In the genomic region with DNA sequence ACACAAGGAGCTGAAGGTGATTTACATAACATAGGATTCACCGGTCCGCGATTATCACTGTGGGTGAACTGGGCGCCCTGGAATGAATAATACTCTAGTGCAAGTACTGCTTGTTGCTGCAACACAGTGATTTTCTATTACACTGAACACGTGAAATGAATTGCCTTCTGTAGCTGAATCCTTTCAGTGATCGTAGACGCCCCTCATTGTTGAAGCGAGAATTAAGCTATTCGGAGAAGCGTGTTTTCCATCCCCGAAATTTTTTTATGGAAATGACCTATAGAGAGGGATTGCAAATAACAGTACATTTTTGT, we compare ENCODE assay signal across 1 cellular context.
TF ChIP-seq lines count a peak whose summit lies in the region.

No MANE protein-coding gene starts in this region.

TF ChIP-seq in SK-N-SH, 30 proteins besides CTCF, POLR2A, EP300 and RAD21 (continued from another document):
- TF ChIP-seq, protein P1, sequence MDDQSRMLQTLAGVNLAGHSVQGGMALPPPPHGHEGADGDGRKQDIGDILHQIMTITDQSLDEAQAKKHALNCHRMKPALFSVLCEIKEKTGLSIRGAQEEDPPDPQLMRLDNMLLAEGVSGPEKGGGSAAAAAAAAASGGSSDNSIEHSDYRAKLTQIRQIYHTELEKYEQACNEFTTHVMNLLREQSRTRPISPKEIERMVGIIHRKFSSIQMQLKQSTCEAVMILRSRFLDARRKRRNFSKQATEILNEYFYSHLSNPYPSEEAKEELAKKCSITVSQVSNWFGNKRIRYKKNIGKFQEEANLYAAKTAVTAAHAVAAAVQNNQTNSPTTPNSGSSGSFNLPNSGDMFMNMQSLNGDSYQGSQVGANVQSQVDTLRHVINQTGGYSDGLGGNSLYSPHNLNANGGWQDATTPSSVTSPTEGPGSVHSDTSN (IDR thresholded peaks at IDR 0.05): no peak
- TF ChIP-seq SIN3A (IDR thresholded peaks at IDR 0.05; ENCODE audit: borderline replicate concordance, low read depth, low read length) (no peak), POLR2AphosphoS5 (IDR thresholded peaks at IDR 0.05; ENCODE audit: low read depth, low read length) (peak; percentile 35; the same call in 1 of the 2 replicates), NRF1 (IDR thresholded peaks at IDR 0.05; ENCODE audit: low read depth, low read length) (no peak), EZH2phosphoT487 (IDR thresholded peaks at IDR 0.05; ENCODE audit: borderline replicate concordance, low read depth) (peak; percentile 86; the same call in 1 of the 2 replicates), NFIC (IDR thresholded peaks at IDR 0.05; ENCODE audit: borderline replicate concordance) (no peak), RXRA (IDR thresholded peaks at IDR 0.05; ENCODE audit: borderline replicate concordance, low read depth) (no peak), RFX5 (IDR thresholded peaks at IDR 0.05; ENCODE audit: low read length) (no peak)
- TF ChIP-seq, protein P2, sequence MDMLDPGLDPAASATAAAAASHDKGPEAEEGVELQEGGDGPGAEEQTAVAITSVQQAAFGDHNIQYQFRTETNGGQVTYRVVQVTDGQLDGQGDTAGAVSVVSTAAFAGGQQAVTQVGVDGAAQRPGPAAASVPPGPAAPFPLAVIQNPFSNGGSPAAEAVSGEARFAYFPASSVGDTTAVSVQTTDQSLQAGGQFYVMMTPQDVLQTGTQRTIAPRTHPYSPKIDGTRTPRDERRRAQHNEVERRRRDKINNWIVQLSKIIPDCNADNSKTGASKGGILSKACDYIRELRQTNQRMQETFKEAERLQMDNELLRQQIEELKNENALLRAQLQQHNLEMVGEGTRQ (IDR thresholded peaks at IDR 0.05; ENCODE audit: borderline replicate concordance, low read depth, low read length): no peak
- TF ChIP-seq, protein P3, sequence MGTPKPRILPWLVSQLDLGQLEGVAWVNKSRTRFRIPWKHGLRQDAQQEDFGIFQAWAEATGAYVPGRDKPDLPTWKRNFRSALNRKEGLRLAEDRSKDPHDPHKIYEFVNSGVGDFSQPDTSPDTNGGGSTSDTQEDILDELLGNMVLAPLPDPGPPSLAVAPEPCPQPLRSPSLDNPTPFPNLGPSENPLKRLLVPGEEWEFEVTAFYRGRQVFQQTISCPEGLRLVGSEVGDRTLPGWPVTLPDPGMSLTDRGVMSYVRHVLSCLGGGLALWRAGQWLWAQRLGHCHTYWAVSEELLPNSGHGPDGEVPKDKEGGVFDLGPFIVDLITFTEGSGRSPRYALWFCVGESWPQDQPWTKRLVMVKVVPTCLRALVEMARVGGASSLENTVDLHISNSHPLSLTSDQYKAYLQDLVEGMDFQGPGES (IDR thresholded peaks at IDR 0.05; ENCODE audit: low read depth, low read length): no peak
- TF ChIP-seq, protein P4, sequence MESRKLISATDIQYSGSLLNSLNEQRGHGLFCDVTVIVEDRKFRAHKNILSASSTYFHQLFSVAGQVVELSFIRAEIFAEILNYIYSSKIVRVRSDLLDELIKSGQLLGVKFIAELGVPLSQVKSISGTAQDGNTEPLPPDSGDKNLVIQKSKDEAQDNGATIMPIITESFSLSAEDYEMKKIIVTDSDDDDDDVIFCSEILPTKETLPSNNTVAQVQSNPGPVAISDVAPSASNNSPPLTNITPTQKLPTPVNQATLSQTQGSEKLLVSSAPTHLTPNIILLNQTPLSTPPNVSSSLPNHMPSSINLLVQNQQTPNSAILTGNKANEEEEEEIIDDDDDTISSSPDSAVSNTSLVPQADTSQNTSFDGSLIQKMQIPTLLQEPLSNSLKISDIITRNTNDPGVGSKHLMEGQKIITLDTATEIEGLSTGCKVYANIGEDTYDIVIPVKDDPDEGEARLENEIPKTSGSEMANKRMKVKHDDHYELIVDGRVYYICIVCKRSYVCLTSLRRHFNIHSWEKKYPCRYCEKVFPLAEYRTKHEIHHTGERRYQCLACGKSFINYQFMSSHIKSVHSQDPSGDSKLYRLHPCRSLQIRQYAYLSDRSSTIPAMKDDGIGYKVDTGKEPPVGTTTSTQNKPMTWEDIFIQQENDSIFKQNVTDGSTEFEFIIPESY (IDR thresholded peaks at IDR 0.05; ENCODE audit: borderline replicate concordance, low read depth): no peak
